In the genomic region with DNA sequence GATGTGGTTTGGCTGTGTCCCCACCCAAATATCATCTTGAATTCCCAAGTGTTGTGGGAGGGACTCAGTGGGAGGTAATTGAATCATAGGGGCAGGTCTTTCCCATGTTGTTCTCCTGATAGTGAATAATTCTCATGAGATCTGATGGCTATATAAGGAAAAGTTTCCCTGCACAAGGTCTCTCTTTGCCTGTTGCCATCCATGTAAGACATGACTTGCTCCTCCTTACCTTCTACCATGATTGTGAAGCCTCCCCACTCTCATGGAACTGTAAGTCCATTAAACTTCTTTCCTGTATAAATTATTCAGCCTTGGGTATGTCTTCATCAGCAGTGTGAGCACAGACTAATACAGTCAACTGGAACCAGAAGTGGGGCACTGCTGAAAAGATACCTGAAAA, we compare ENCODE assay signal across 11 cellular contexts.
"Had no signal": no experiment of that assay in that cellular context is flagged by ENCODE, and none has a peak within 500 bp of the region (broad histone marks: within the 10 kb centered on the region; RNA-seq: fewer than 3 reads in every experiment).

No MANE protein-coding gene starts in this region.

- H3K4me3 ChIP-seq: GM23248, GM23338, HAP-1 had no signal

- DNase-seq: GM23248, GOT3, H7, H9, HCEC 1CT, HFFc6 had no signal

- H3K4me1 ChIP-seq: HAP-1 had no signal

- H3K27ac ChIP-seq: GM23248 had no signal

- FAIRE-seq: H1, H54 had no signal

- H3K4me3 Mint-ChIP-seq: GM23338, H9, HFFc6 had no signal

- H3K4me2 ChIP-seq: GM23338 had no signal

- H3K4me1 Mint-ChIP-seq: GM23338, H9 had no signal

- H3K36me3 ChIP-seq: HAP-1 had no signal

- ATAC-seq: GM23338, HCT116 had no signal

- H3K27ac Mint-ChIP-seq: GM23338, H9, HFFc6 had no signal

- H3K9ac ChIP-seq: GM23248 had no signal

- H2AFZ ChIP-seq: GM23248, GM23338 had no signal
